ENCODE assay signal across 12 cellular contexts in genomic region chr12:51906452-51907082, GRCh38. TPM values are rescaled to one million over a fixed set of nuclear protein-coding genes. Genes with fewer than 3 reads are reported as not detected.
A peak's percentile ranks its signal among the peaks of the same experiment; 100 is the strongest.
DNase-seq lines count a peak whose midpoint lies in the region; ATAC-seq and TF ChIP-seq lines count a peak whose summit lies in the region.
"Had no signal": no experiment of that assay in that cellular context is flagged by ENCODE, and none has a peak within 500 bp of the region (broad histone marks: within the 10 kb centered on the region; RNA-seq: fewer than 3 reads in every experiment).

No MANE protein-coding gene starts in this region.

- H3K79me2 ChIP-seq in ACC112 (ENCODE audit: control insufficient read depth, insufficient read depth, low read length, unreplicated experiment), result no peaks in the 10 kb centered on the region

- H3K4me1 ChIP-seq in ACC112 (ENCODE audit: control insufficient read depth, insufficient read depth, low read length, unreplicated experiment), result peaks cover 30% of the 10 kb centered on the region
- H3K4me1 ChIP-seq in ascending aorta, result peaks cover 0 to 3% of the 10 kb centered on the region in 2 donors
- no peaks in the 10 kb centered on the region for H3K4me1 ChIP-seq in prostate gland (replicated peaks)

- H3K36me3 ChIP-seq in ACC112 (ENCODE audit: insufficient read depth, low read length) (no peaks in the 10 kb centered on the region), ascending aorta (no peaks in the 10 kb centered on the region), prostate gland (no peaks in the 10 kb centered on the region)
- H3K36me3 ChIP-seq: BE2C had no signal

- ATAC-seq in left ventricle myocardium superior, result peak; percentile 13

- DNase-seq in ascending aorta (ENCODE audit: low spot score in 2 of 2), result peak in 1 of 2 donors; percentile 61
- DNase-seq in left ventricle myocardium superior, result peak; percentile 56
- no peak for DNase-seq in prostate gland (ENCODE audit: low spot score)
- DNase-seq in NCI-H187 treated with DMSO at 0.1 percent for 48 hours (lab: John Stamatoyannopoulos, UW), result no peak
- DNase-seq in SIG-M5 (lab: John Stamatoyannopoulos, UW), result no peak
- no peak for DNase-seq in DMS53 treated with DMSO at 0.1 percent for 48 hours (lab: John Stamatoyannopoulos, UW; ENCODE audit: unreplicated experiment)
- DNase-seq in NCI-H526 (lab: John Stamatoyannopoulos, UW), result no peak
- DNase-seq: activated CD4-positive, alpha-beta T cell treated with anti-CD3 and anti-CD28 coated beads, Interleukin-2, amount 50 U/mL, for 1 hour; central memory CD4-positive, alpha-beta T cell; SHP77 treated with DMSO at 0.1 percent for 48 hours had no signal

- no peak overlapping the region for H3K27ac ChIP-seq in ACC112 (ENCODE audit: low read depth, low read length)
- H3K27ac ChIP-seq in ascending aorta, result peak overlapping the region; percentile 63 to 82
- H3K27ac ChIP-seq in prostate gland, result peak overlapping the region; percentile 71 to 76

- H3K4me3 ChIP-seq in ACC112 (ENCODE audit: low read depth, low read length) (peak overlapping the region; percentile 69), ascending aorta (peak overlapping the region; percentile 53 to 65), prostate gland (peak overlapping the region; percentile 30 to 45)

- H3K9me3 ChIP-seq in ascending aorta, result peaks cover 0 to 3% of the 10 kb centered on the region in 2 donors
- H3K9me3 ChIP-seq in prostate gland, result no peaks in the 10 kb centered on the region
- H3K9me3 ChIP-seq: BE2C had no signal

- H3K27me3 ChIP-seq in ACC112 (ENCODE audit: insufficient read depth, low read length) (no peaks in the 10 kb centered on the region), ascending aorta (no peaks in the 10 kb centered on the region), prostate gland (replicated peaks; ENCODE audit: insufficient read depth) (no peaks in the 10 kb centered on the region)
- H3K27me3 ChIP-seq: BE2C had no signal

- TF ChIP-seq CTCF in ascending aorta (IDR thresholded peaks at IDR 0.05) (no peak), prostate gland (IDR thresholded peaks at IDR 0.05) (no peak)

- 29% methylated on average over 23 of the region's 23 CpGs for WGBS in prostate gland

- intact Hi-C loops in ascending aorta (cut with DNase I), result no loop called here
- intact Hi-C loops in left ventricle myocardium superior (cut with micrococcal nuclease), result no loop called here
- intact Hi-C loops in prostate gland (cut with DNase I), result no loop called here

- no peak for TF ChIP-seq POLR2A in prostate gland (IDR thresholded peaks at IDR 0.05)

- H2AFZ ChIP-seq in ACC112 (ENCODE audit: low read length, unreplicated experiment), result peak overlapping the region; percentile 81

RNA-seq across cellular contexts. Expression of gene ACVRL1, which starts 0.7 kb away (rescaled TPM):
- total RNA-seq in ascending aorta (308 TPM), left ventricle myocardium superior (31.7 TPM), prostate gland (10 to 100 TPM; 31.1 to 34.8 TPM)

RNA-seq across cellular contexts. Expression of gene ANKRD33, which starts 18.7 kb away (rescaled TPM):
- total RNA-seq in ascending aorta (not detected), left ventricle myocardium superior (not detected), prostate gland (not detected)

RNA-seq across cellular contexts. Expression of gene ACVR1B, which starts 44.9 kb away (rescaled TPM):
- 18.7 TPM for total RNA-seq in ascending aorta
- total RNA-seq in left ventricle myocardium superior, result 11.2 TPM
- total RNA-seq in prostate gland, result 10 to 100 TPM; 39.6 to 43.3 TPM

RNA-seq across cellular contexts. Expression of gene FIGNL2, which starts 58.0 kb away (rescaled TPM):
- total RNA-seq in ascending aorta (not detected), left ventricle myocardium superior (0.35 TPM), prostate gland (1 to 10 TPM in 1 of 2 donors, under 1 TPM in 1; 0.46 to 1.4 TPM)
